Comparison of ENCODE assay signal across 27 cellular contexts in genomic region chr3:158649791-158650190, GRCh38. TPM values are rescaled to one million over a fixed set of nuclear protein-coding genes. Genes with fewer than 3 reads are reported as not detected.
DNase-seq lines count a peak whose midpoint lies in the region; ATAC-seq, FAIRE-seq and TF ChIP-seq lines count a peak whose summit lies in the region.
"Had no signal": no experiment of that assay in that cellular context is flagged by ENCODE, and none has a peak within 500 bp of the region (broad histone marks: within the 10 kb centered on the region; RNA-seq: fewer than 3 reads in every experiment).

No MANE protein-coding gene starts in this region.

- no peaks in the 10 kb centered on the region for H3F3A ChIP-seq in PC-3 (ENCODE audit: low read length, unreplicated experiment)

- no peaks in the 10 kb centered on the region for H4K20me1 ChIP-seq in PC-3 (ENCODE audit: low read length)
- H4K20me1 ChIP-seq in endothelial cell of umbilical vein (replicated peaks; ENCODE audit: control insufficient read depth, extremely low read depth, insufficient read depth, low read length): no peaks in the 10 kb centered on the region

- H3K27ac Mint-ChIP-seq in MCF 10A (ENCODE audit: low read depth, unreplicated experiment): peak overlapping the region; percentile 16
- H3K27ac Mint-ChIP-seq in CD8-positive, alpha-beta T cell: no peak overlapping the region
- H3K27ac Mint-ChIP-seq: activated CD8-positive, alpha-beta memory T cell treated with anti-CD3 and anti-CD28 coated beads, Interleukin-2, amount 10 ng/mL, durations not matched to agents 7 days and 5 days; CD4-positive, alpha-beta T cell had no signal

- H3K9me1 ChIP-seq in endothelial cell of umbilical vein (replicated peaks; ENCODE audit: control insufficient read depth, extremely low read depth, insufficient read depth, low read length): no peaks in the 10 kb centered on the region

- no peak overlapping the region for H3K4me3 Mint-ChIP-seq in MCF 10A (ENCODE audit: unreplicated experiment)
- no peak overlapping the region for H3K4me3 Mint-ChIP-seq in CD8-positive, alpha-beta T cell
- H3K4me3 Mint-ChIP-seq: activated CD8-positive, alpha-beta memory T cell treated with anti-CD3 and anti-CD28 coated beads, Interleukin-2, amount 10 ng/mL, durations not matched to agents 7 days and 5 days; activated T-cell treated with anti-CD3 and anti-CD28 coated beads, Interleukin-2, amount 50 U/mL, for 72 hours; CD4-positive, alpha-beta T cell; naive thymus-derived CD4-positive, alpha-beta T cell had no signal

- peaks cover 7% of the 10 kb centered on the region for H3K36me3 ChIP-seq in breast epithelium
- peaks cover 63% of the 10 kb centered on the region for H3K36me3 ChIP-seq in PC-3 (ENCODE audit: low read depth, low read length)
- H3K36me3 ChIP-seq in endothelial cell of umbilical vein (ENCODE audit: control insufficient read depth in 2 of 2, extremely low read depth in 1 of 2, insufficient read depth in 2 of 2, low read length in 2 of 2): peaks cover 2 to 21% of the 10 kb centered on the region in 2 experiments
- H3K36me3 ChIP-seq in CD8-positive, alpha-beta T cell (ENCODE audit: insufficient read depth, low read length): peaks cover 21% of the 10 kb centered on the region

- TF ChIP-seq CTCF in MCF 10A (IDR thresholded peaks at IDR 0.05; ENCODE audit: unreplicated experiment) (no peak), breast epithelium (IDR thresholded peaks at IDR 0.05) (no peak), PC-3 (conservative IDR thresholded peaks at IDR 0.05; ENCODE audit: low read depth, low read length) (no peak), endothelial cell of umbilical vein (IDR thresholded peaks at IDR 0.05; ENCODE audit: extremely low read depth in 1 of 2, insufficient read depth in 1 of 2, low read depth in 1 of 2, low read length in 2 of 2) (no peak)
- no peak for TF ChIP-seq CTCF in CD8-positive, alpha-beta T cell (IDR thresholded peaks at IDR 0.05)

- H3K9me3 ChIP-seq in breast epithelium (no peaks in the 10 kb centered on the region), PC-3 (ENCODE audit: low read length) (no peaks in the 10 kb centered on the region), endothelial cell of umbilical vein (replicated peaks; ENCODE audit: control insufficient read depth, insufficient read depth, low read length) (no peaks in the 10 kb centered on the region)
- no peaks in the 10 kb centered on the region for H3K9me3 ChIP-seq in CD8-positive, alpha-beta T cell (ENCODE audit: low read length)
- H3K9me3 ChIP-seq: gastroesophageal sphincter, sigmoid colon, tibial nerve had no signal

- POLR2A ChIA-PET in MCF 10A (lab: Yijun Ruan, JAX): no interaction called here
- POLR2A ChIA-PET in PC-3 (lab: Charles Lee; ENCODE audit: unreplicated experiment): no interaction called here
- POLR2A ChIA-PET in endothelial cell of umbilical vein (lab: Charles Lee): no interaction called here
- POLR2A ChIA-PET in CD8-positive, alpha-beta T cell (lab: Charles Lee): no interaction called here

- H3K9me3 Mint-ChIP-seq in MCF 10A (ENCODE audit: unreplicated experiment): no peaks in the 10 kb centered on the region
- no peaks in the 10 kb centered on the region for H3K9me3 Mint-ChIP-seq in CD8-positive, alpha-beta T cell
- H3K9me3 Mint-ChIP-seq: activated T-cell treated with anti-CD3 and anti-CD28 coated beads, Interleukin-2, amount 50 U/mL, for 72 hours; CD4-positive, alpha-beta T cell; naive thymus-derived CD4-positive, alpha-beta T cell had no signal

- no peaks in the 10 kb centered on the region for H3K27me3 Mint-ChIP-seq in MCF 10A (ENCODE audit: insufficient read depth, unreplicated experiment)
- no peaks in the 10 kb centered on the region for H3K27me3 Mint-ChIP-seq in CD8-positive, alpha-beta T cell (ENCODE audit: low read depth)
- H3K27me3 Mint-ChIP-seq: activated CD8-positive, alpha-beta memory T cell treated with anti-CD3 and anti-CD28 coated beads, Interleukin-2, amount 10 ng/mL, durations not matched to agents 7 days and 5 days; CD4-positive, alpha-beta T cell; naive thymus-derived CD4-positive, alpha-beta T cell had no signal

- H3K4me3 ChIP-seq in breast epithelium (no peak overlapping the region), PC-3 (ENCODE audit: low read length) (no peak overlapping the region), endothelial cell of umbilical vein (replicated peaks in 1 of 3; ENCODE audit: insufficient read depth in 1 of 3, low read depth in 1 of 3, low read length in 3 of 3) (no peak overlapping the region)
- no peak overlapping the region for H3K4me3 ChIP-seq in CD8-positive, alpha-beta T cell (ENCODE audit: low read depth, low read length)
- H3K4me3 ChIP-seq: gastroesophageal sphincter, sigmoid colon, SK-N-MC, tibial nerve had no signal

- ATAC-seq in PC-3: peak; percentile 51; the same call in 1 of the 2 replicates
- no peak for ATAC-seq in CD8-positive, alpha-beta T cell
- ATAC-seq: activated CD8-positive, alpha-beta memory T cell treated with anti-CD3 and anti-CD28 coated beads, Interleukin-2, amount 10 ng/mL, durations not matched to agents 7 days and 5 days; activated T-cell treated with anti-CD3 and anti-CD28 coated beads, Interleukin-2, amount 50 U/mL, for 72 hours; gastroesophageal sphincter; left lobe of liver; naive thymus-derived CD4-positive, alpha-beta T cell had no signal

- H3K4me1 ChIP-seq in breast epithelium (peaks cover 0 to 6% of the 10 kb centered on the region in 2 donors), PC-3 (ENCODE audit: insufficient read depth, low read length) (peaks cover 17% of the 10 kb centered on the region; the same call in 1 of the 2 replicates), endothelial cell of umbilical vein (ENCODE audit: control insufficient read depth, extremely low read depth, insufficient read depth, low read length) (peaks cover 31% of the 10 kb centered on the region)
- H3K4me1 ChIP-seq in CD8-positive, alpha-beta T cell (ENCODE audit: insufficient read depth, low read length): peaks cover 8% of the 10 kb centered on the region

- H3K36me3 Mint-ChIP-seq in MCF 10A (ENCODE audit: insufficient read depth, unreplicated experiment): peaks cover 69% of the 10 kb centered on the region
- peaks cover 77% of the 10 kb centered on the region for H3K36me3 Mint-ChIP-seq in CD8-positive, alpha-beta T cell

- no peak overlapping the region for H3K9ac ChIP-seq in PC-3 (ENCODE audit: low read length)
- peak overlapping the region; percentile 82 for H3K9ac ChIP-seq in endothelial cell of umbilical vein (replicated peaks; ENCODE audit: extremely low read depth, insufficient read depth, low read length)

- H3K4me1 Mint-ChIP-seq in MCF 10A (ENCODE audit: insufficient read depth, unreplicated experiment): peaks cover 6% of the 10 kb centered on the region
- H3K4me1 Mint-ChIP-seq in CD8-positive, alpha-beta T cell (ENCODE audit: low read depth): peaks cover 30% of the 10 kb centered on the region

- dilution Hi-C loops in endothelial cell of umbilical vein (cut with MboI; ENCODE audit: extremely low pct_ligation_motif_present, low sequenced_read_pairs): no loop called here

- H3K4me2 ChIP-seq in PC-3 (ENCODE audit: low read length): no peak overlapping the region
- H3K4me2 ChIP-seq in endothelial cell of umbilical vein (ENCODE audit: insufficient read depth, low read length): peak overlapping the region; percentile 51

- intact Hi-C loops in MCF 10A (cut with micrococcal nuclease): no loop called here
- intact Hi-C loops in breast epithelium (cut with DNase I; ENCODE audit: low total_unique reads): no loop called here
- intact Hi-C loops in PC-3 (cut with micrococcal nuclease): no loop called here
- intact Hi-C loops in endothelial cell of umbilical vein (cut with micrococcal nuclease): loop anchor here (1.0 to 10.0 kb wide), 4 partner anchors 11 to 1115 kb away; partner anchors contain the start of gene SHOX2
- intact Hi-C loops in CD8-positive, alpha-beta T cell (cut with DNase I, micrococcal nuclease): loop anchor here (5.0 to 10.0 kb wide), 5 partner anchors 77 to 1835 kb away; partner anchors contain the start of genes MLF1 (in 1 of the 2) and RSRC1 (in 1 of the 2)

- BruUV-seq in MCF 10A (replicated peaks; lab: Mats Ljungman, UMichigan) (no TSS peak), PC-3 (replicated peaks; lab: Mats Ljungman, UMichigan) (no TSS peak), endothelial cell of umbilical vein (replicated peaks; lab: Mats Ljungman, UMichigan) (no TSS peak)

- CTCF ChIA-PET in MCF 10A (lab: Yijun Ruan, JAX): interaction anchor here (3.0 kb wide), 1 partner anchor 10 kb away, joined by 26 read pairs; no protein-coding TSS in a partner anchor
- CTCF ChIA-PET in PC-3 (lab: Charles Lee): no interaction called here
- CTCF ChIA-PET in endothelial cell of umbilical vein (lab: Charles Lee): interaction anchor here (2.0 to 2.2 kb wide), 2 partner anchors 10 kb away, joined by 11 to 19 read pairs; no protein-coding TSS in a partner anchor
- CTCF ChIA-PET in CD8-positive, alpha-beta T cell (lab: Charles Lee): no interaction called here

- no peak for TF ChIP-seq POLR2A in breast epithelium (IDR thresholded peaks at IDR 0.05)
- peak; percentile 57 for TF ChIP-seq POLR2A in endothelial cell of umbilical vein (IDR thresholded peaks at IDR 0.05; ENCODE audit: low read depth, low read length)

- peak; percentile 85 for FAIRE-seq in endothelial cell of umbilical vein (lab: Jason Lieb, UNC)
- FAIRE-seq: D721Med had no signal

- H3K79me2 ChIP-seq in PC-3 (ENCODE audit: low read length): peaks cover 38% of the 10 kb centered on the region
- peaks cover 24% of the 10 kb centered on the region for H3K79me2 ChIP-seq in endothelial cell of umbilical vein (ENCODE audit: control insufficient read depth, insufficient read depth, low read length)

- H3K27me3 ChIP-seq in breast epithelium: no peaks in the 10 kb centered on the region
- H3K27me3 ChIP-seq in PC-3 (ENCODE audit: low read length): no peaks in the 10 kb centered on the region
- no peaks in the 10 kb centered on the region for H3K27me3 ChIP-seq in endothelial cell of umbilical vein (ENCODE audit: control insufficient read depth in 2 of 2, insufficient read depth in 2 of 2, low read length in 2 of 2)
- H3K27me3 ChIP-seq in CD8-positive, alpha-beta T cell (ENCODE audit: insufficient read depth, low read length): no peaks in the 10 kb centered on the region
- H3K27me3 ChIP-seq: gastroesophageal sphincter, sigmoid colon, tibial nerve had no signal

- no peaks in the 10 kb centered on the region for H3K9me2 ChIP-seq in PC-3 (replicated peaks; ENCODE audit: low read length)

- no peak for DNase-seq in MCF 10A (ENCODE audit: unreplicated experiment)
- DNase-seq in breast epithelium (ENCODE audit: low spot score in 2 of 2): no peak
- DNase-seq in PC-3: peak; percentile 37
- DNase-seq in endothelial cell of umbilical vein (ENCODE audit: low read depth, low spot score): peak; percentile 93
- DNase-seq in pulmonary artery endothelial cell (ENCODE audit: low read depth, low spot score): peak; percentile 67
- no peak for DNase-seq in activated CD4-positive, CD25-positive, alpha-beta regulatory T cell (lab: John Stamatoyannopoulos, UW)
- DNase-seq in CD8-positive, alpha-beta T cell: no peak
- no peak for DNase-seq in T1000 (lab: John Stamatoyannopoulos, UW)
- DNase-seq: activated CD4-positive, alpha-beta T cell treated with anti-CD3 and anti-CD28 coated beads for 4 hours; activated CD8-positive, alpha-beta memory T cell treated with anti-CD3 and anti-CD28 coated beads, Interleukin-2, amount 10 ng/mL, durations not matched to agents 7 days and 5 days; activated T-cell treated with anti-CD3 and anti-CD28 coated beads, Interleukin-2, amount 50 U/mL, for 72 hours; CD4-positive, alpha-beta T cell; central memory CD4-positive, alpha-beta T cell; hippocampal formation; IMR-90; midbrain; naive thymus-derived CD4-positive, alpha-beta T cell; NCI-H1092 treated with DMSO at 0.1 percent for 48 hours; NCI-H1694 treated with DMSO at 0.1 percent for 48 hours; NCI-H2171; sigmoid colon; stimulated activated CD4-positive, alpha-beta T cell treated with anti-CD3 and anti-CD28 coated beads, Interleukin-4, amount 100 ng/mL, for 1 hour had no signal

- no peak overlapping the region for H3K27ac ChIP-seq in breast epithelium
- H3K27ac ChIP-seq in PC-3 (ENCODE audit: low read length): no peak overlapping the region
- H3K27ac ChIP-seq in endothelial cell of umbilical vein (ENCODE audit: insufficient read depth, low read depth, low read length): peak overlapping the region; percentile 95
- H3K27ac ChIP-seq in CD8-positive, alpha-beta T cell (ENCODE audit: low read depth, low read length): no peak overlapping the region
- H3K27ac ChIP-seq: gastroesophageal sphincter, sigmoid colon, SK-N-MC, tibial nerve had no signal

- H2AFZ ChIP-seq in PC-3 (ENCODE audit: low read length): no peak overlapping the region
- H2AFZ ChIP-seq in endothelial cell of umbilical vein (ENCODE audit: low read depth, low read length): no peak overlapping the region

RNA-seq across cellular contexts. Expression of gene GFM1, which starts 5.5 kb away (rescaled TPM):
- 53.9 and 54.1 TPM in 2 replicates for total RNA-seq in MCF 10A (2022)
- total RNA-seq in breast epithelium: 10 to 100 TPM; 44.6 to 63.5 (median 46.4) TPM
- 37.5 and 53.0 TPM in 2 replicates for total RNA-seq in PC-3 (2014; rRNA removed)
- 60.1 and 68.6 TPM in 2 replicates for total RNA-seq in endothelial cell of umbilical vein
- 12.1 and 14.9 TPM in 2 replicates for polyA plus RNA-seq in endothelial cell of umbilical vein
- 13.2 and 14.2 TPM in 2 replicates for polyA plus RNA-seq in endothelial cell of umbilical vein (2011; cell fraction: cytosol; rRNA removed)
- 40.2 and 53.5 TPM in 2 replicates for polyA plus RNA-seq in endothelial cell of umbilical vein (2011; cell fraction: nucleus; rRNA removed)
- polyA plus RNA-seq in endothelial cell of umbilical vein (2012): 27.1 and 33.4 TPM in 2 replicates
- 57.0 and 64.4 TPM in 2 replicates for polyA minus RNA-seq in endothelial cell of umbilical vein
- 33.1 TPM for polyA minus RNA-seq in endothelial cell of umbilical vein (2011; cell fraction: cytosol; rRNA and poly(A)+ RNA removed)
- 111 and 139 TPM in 2 replicates for polyA minus RNA-seq in endothelial cell of umbilical vein (2011; cell fraction: nucleus; rRNA and poly(A)+ RNA removed)
- 72.0 and 87.9 TPM in 2 replicates for total RNA-seq in pulmonary artery endothelial cell
- total RNA-seq in CD8-positive, alpha-beta T cell: 10 to 100 TPM; 34.7 to 38.7 TPM

RNA-seq across cellular contexts. Expression of gene LXN, which starts 22.7 kb away (rescaled TPM):
- 3.4 and 4.4 TPM in 2 replicates for total RNA-seq in MCF 10A (2022)
- 10 to 100 TPM; 12.0 to 55.5 (median 40.3) TPM for total RNA-seq in breast epithelium
- total RNA-seq in PC-3 (2014; rRNA removed): 332 and 471 TPM in 2 replicates
- total RNA-seq in endothelial cell of umbilical vein: 118 and 119 TPM in 2 replicates
- polyA plus RNA-seq in endothelial cell of umbilical vein: 44.8 and 56.9 TPM in 2 replicates
- 87.4 and 95.6 TPM in 2 replicates for polyA plus RNA-seq in endothelial cell of umbilical vein (2011; cell fraction: cytosol; rRNA removed)
- polyA plus RNA-seq in endothelial cell of umbilical vein (2011; cell fraction: nucleus; rRNA removed): 35.7 and 36.2 TPM in 2 replicates
- 97.9 and 99.8 TPM in 2 replicates for polyA plus RNA-seq in endothelial cell of umbilical vein (2012)
- polyA minus RNA-seq in endothelial cell of umbilical vein: 31.9 and 32.7 TPM in 2 replicates
- 8.6 TPM for polyA minus RNA-seq in endothelial cell of umbilical vein (2011; cell fraction: cytosol; rRNA and poly(A)+ RNA removed)
- polyA minus RNA-seq in endothelial cell of umbilical vein (2011; cell fraction: nucleus; rRNA and poly(A)+ RNA removed): 13.0 and 22.6 TPM in 2 replicates
- total RNA-seq in pulmonary artery endothelial cell: 161 and 179 TPM in 2 replicates
- total RNA-seq in CD8-positive, alpha-beta T cell: 1 to 10 TPM in 1 of 2 experiments, under 1 TPM in 1; 1.00 to 1.1 TPM

Comparison
In these comparisons a context has a peak if more than half of its experiments do, and no peak if none do; other contexts are left out.
1. DNase-seq: peak in PC-3 (single experiment), endothelial cell of umbilical vein (single experiment) and pulmonary artery endothelial cell (single experiment); none in MCF 10A (single experiment), breast epithelium (0 of 2), activated CD4-positive, CD25-positive, alpha-beta regulatory T cell (0 of 4), CD8-positive, alpha-beta T cell (0 of 7) and T1000 (single experiment).
2. CTCF ChIA-PET loops: an anchor here in MCF 10A (3.0 kb wide) and endothelial cell of umbilical vein (2.0 to 2.2 kb wide); none called in PC-3 and CD8-positive, alpha-beta T cell.
3. intact Hi-C loops: an anchor here in endothelial cell of umbilical vein (1.0 to 10.0 kb wide) and CD8-positive, alpha-beta T cell (5.0 to 10.0 kb wide); none called in MCF 10A, breast epithelium and PC-3.